16 cellular contexts compared by ENCODE assay signal in genomic region chr1:3928622-3929021, GRCh38. TPM values are rescaled to one million over a fixed set of nuclear protein-coding genes. Genes with fewer than 3 reads are reported as not detected.
DNase-seq lines count a peak whose midpoint lies in the region; ATAC-seq and TF ChIP-seq lines count a peak whose summit lies in the region.
"Had no signal": no experiment of that assay in that cellular context is flagged by ENCODE, and none has a peak within 500 bp of the region (broad histone marks: within the 10 kb centered on the region; RNA-seq: fewer than 3 reads in every experiment).

No MANE protein-coding gene starts in this region.

- H3K4me3 ChIP-seq in RWPE2 (ENCODE audit: severe bottlenecking) = no peak overlapping the region
- H3K4me3 ChIP-seq: PC-9 had no signal

- DNase-seq in activated CD8-positive, alpha-beta memory T cell treated with anti-CD3 and anti-CD28 coated beads, Interleukin-2, amount 10 ng/mL, durations not matched to agents 7 days and 5 days = no peak
- DNase-seq in activated CD8-positive, alpha-beta memory T cell treated with anti-CD3 and anti-CD28 coated beads, Interleukin-2, amount 50 U/mL, for 48 hours = no peak
- DNase-seq in NCI-H2171 (lab: John Stamatoyannopoulos, UW) (peak; percentile 47), RWPE2 (ENCODE audit: low spot score) (no peak), posterior vena cava (ENCODE audit: low spot score) (peak; percentile 74), medulla oblongata (ENCODE audit: extremely low spot score) (no peak), cortex of kidney (lab: John Stamatoyannopoulos, UW) (no peak)
- DNase-seq: AML-193; EL; HCEC 1CT; NCI-H2029 treated with DMSO at 0.1 percent for 48 hours; NCI-H446; NK-92 treated with Interleukin-12 subunit alpha and Interleukin-12 subunit beta, amount 100 ng/mL, for 24 hours; PC-9 had no signal

- H3K27me3 Mint-ChIP-seq in activated CD8-positive, alpha-beta memory T cell treated with anti-CD3 and anti-CD28 coated beads, Interleukin-2, amount 10 ng/mL, durations not matched to agents 7 days and 5 days = no peaks in the 10 kb centered on the region

- TF ChIP-seq CTCF in RWPE2 (IDR thresholded peaks at IDR 0.05; ENCODE audit: poor library complexity, severe bottlenecking) = no peak

- H3K27ac Mint-ChIP-seq in activated CD8-positive, alpha-beta memory T cell treated with anti-CD3 and anti-CD28 coated beads, Interleukin-2, amount 10 ng/mL, durations not matched to agents 7 days and 5 days = no peak overlapping the region
- H3K27ac Mint-ChIP-seq: CD4-positive, CD25-positive, alpha-beta regulatory T cell had no signal

- ATAC-seq in activated CD8-positive, alpha-beta memory T cell treated with anti-CD3 and anti-CD28 coated beads, Interleukin-2, amount 10 ng/mL, durations not matched to agents 7 days and 5 days = peak; percentile 44
- ATAC-seq in RWPE2 (ENCODE audit: low read depth) = peak; percentile 37
- ATAC-seq: SK-N-SH treated with all-trans-retinoic acid at 6 μM for 48 hours had no signal

- H3K36me3 Mint-ChIP-seq in activated CD8-positive, alpha-beta memory T cell treated with anti-CD3 and anti-CD28 coated beads, Interleukin-2, amount 10 ng/mL, durations not matched to agents 7 days and 5 days = peaks cover 5% of the 10 kb centered on the region
- H3K36me3 Mint-ChIP-seq: CD4-positive, CD25-positive, alpha-beta regulatory T cell had no signal

- H3K27ac ChIP-seq in RWPE2 (ENCODE audit: poor library complexity, severe bottlenecking) = no peak overlapping the region
- H3K27ac ChIP-seq: PC-9 had no signal

- H3K4me1 Mint-ChIP-seq in activated CD8-positive, alpha-beta memory T cell treated with anti-CD3 and anti-CD28 coated beads, Interleukin-2, amount 10 ng/mL, durations not matched to agents 7 days and 5 days = peaks cover 4% of the 10 kb centered on the region

- H3K9me3 Mint-ChIP-seq in activated CD8-positive, alpha-beta memory T cell treated with anti-CD3 and anti-CD28 coated beads, Interleukin-2, amount 10 ng/mL, durations not matched to agents 7 days and 5 days (ENCODE audit: low read depth) = peaks cover 11% of the 10 kb centered on the region

- no peaks in the 10 kb centered on the region for H3K9me3 ChIP-seq in RWPE2 (ENCODE audit: severe bottlenecking)

- CTCF ChIA-PET in activated CD8-positive, alpha-beta memory T cell treated with anti-CD3 and anti-CD28 coated beads, Interleukin-2, amount 10 ng/mL, durations not matched to agents 7 days and 5 days (lab: Charles Lee) = interaction anchor here (0.9 kb wide), 1 partner anchor 71 kb away, joined by 3 read pairs; the partner anchor contains the start of genes CEP104 and DFFB

- no peaks in the 10 kb centered on the region for H3K36me3 ChIP-seq in RWPE2 (ENCODE audit: low read depth)

- peaks cover 4% of the 10 kb centered on the region for H3K27me3 ChIP-seq in RWPE2 (ENCODE audit: insufficient read depth, poor library complexity, severe bottlenecking)

- intact Hi-C loops in posterior vena cava (cut with DNase I) = no loop called here

- H3K4me3 Mint-ChIP-seq in activated CD8-positive, alpha-beta memory T cell treated with anti-CD3 and anti-CD28 coated beads, Interleukin-2, amount 10 ng/mL, durations not matched to agents 7 days and 5 days = no peak overlapping the region
- H3K4me3 Mint-ChIP-seq: CD4-positive, CD25-positive, alpha-beta regulatory T cell had no signal

- no peaks in the 10 kb centered on the region for H3K4me1 ChIP-seq in RWPE2 (ENCODE audit: insufficient read depth, poor library complexity, severe bottlenecking)

RNA-seq across cellular contexts. Expression of gene C1orf174, which starts 28.6 kb away (rescaled TPM):
- 10 to 100 TPM; 30.0 to 35.8 TPM for total RNA-seq in activated CD8-positive, alpha-beta memory T cell treated with anti-CD3 and anti-CD28 coated beads, Interleukin-2, amount 10 ng/mL, durations not matched to agents 7 days and 5 days
- 10 to 100 TPM; 18.7 to 20.4 TPM for total RNA-seq in posterior vena cava

Comparison
In these comparisons a context has a peak if more than half of its experiments do, and no peak if none do; other contexts are left out.
1. DNase-seq: peak in NCI-H2171 (single experiment) and posterior vena cava (single experiment); none in activated CD8-positive, alpha-beta memory T cell treated with anti-CD3 and anti-CD28 coated beads, Interleukin-2, amount 10 ng/mL, durations not matched to agents 7 days and 5 days (single experiment), activated CD8-positive, alpha-beta memory T cell treated with anti-CD3 and anti-CD28 coated beads, Interleukin-2, amount 50 U/mL, for 48 hours (single experiment), RWPE2 (single experiment), medulla oblongata (single experiment) and cortex of kidney (single experiment).